ENCODE assay signal across 23 cellular contexts in the genomic region with DNA sequence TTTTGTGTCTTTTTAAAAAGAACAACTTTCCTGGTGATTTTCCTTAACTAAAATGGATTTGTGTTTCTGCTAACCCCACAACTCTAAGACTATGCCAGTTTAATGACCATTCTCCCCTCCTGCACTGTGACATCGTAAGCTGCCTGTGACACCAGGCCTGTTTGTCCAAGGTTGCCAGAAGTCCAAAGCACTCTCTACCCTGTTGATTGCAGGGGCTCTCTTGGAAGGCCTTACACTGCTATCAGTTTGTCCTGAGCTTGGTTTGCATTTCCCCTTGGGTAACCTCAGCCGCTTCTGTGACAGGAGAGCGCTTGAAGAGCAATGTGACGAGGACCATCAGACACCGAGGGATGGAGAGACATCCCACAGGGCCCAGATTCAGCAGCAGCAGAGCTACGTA.
"Had no signal": no experiment of that assay in that cellular context is flagged by ENCODE, and none has a peak within 500 bp of the region (broad histone marks: within the 10 kb centered on the region; RNA-seq: fewer than 3 reads in every experiment).

No MANE protein-coding gene starts in this region.

- H3K4me3 ChIP-seq: MG63, SJCRH30 had no signal

- H3K27me3 ChIP-seq: MG63, SJCRH30 had no signal

- H3K36me3 ChIP-seq: MG63 had no signal

- H3K4me1 ChIP-seq: SJCRH30 had no signal

- DNase-seq: IMR-90, Karpas-422, KG1, MG63, NCI-H1092, NCI-H1105 treated with DMSO at 0.1 percent for 48 hours, NCI-H1417 treated with DMSO at 0.1 percent for 48 hours, NCI-H146, NCI-H1694 treated with DMSO at 0.1 percent for 48 hours, NCI-H1930, NCI-H2081, NCI-H2171, NCI-H226, NCI-H446, NCI-H510A, NCI-H524 treated with DMSO at 0.1 percent for 48 hours, NCI-H69, NCI-H774, SHP77 treated with DMSO at 0.1 percent for 48 hours, SJCRH30 had no signal

- H3K27ac ChIP-seq: SJCRH30 had no signal

- ATAC-seq: HepG2, Panc1, SK-N-SH treated with all-trans-retinoic acid at 6 μM for 48 hours had no signal

- H3K9me3 ChIP-seq: MG63, SJCRH30 had no signal
